In the genomic region with DNA sequence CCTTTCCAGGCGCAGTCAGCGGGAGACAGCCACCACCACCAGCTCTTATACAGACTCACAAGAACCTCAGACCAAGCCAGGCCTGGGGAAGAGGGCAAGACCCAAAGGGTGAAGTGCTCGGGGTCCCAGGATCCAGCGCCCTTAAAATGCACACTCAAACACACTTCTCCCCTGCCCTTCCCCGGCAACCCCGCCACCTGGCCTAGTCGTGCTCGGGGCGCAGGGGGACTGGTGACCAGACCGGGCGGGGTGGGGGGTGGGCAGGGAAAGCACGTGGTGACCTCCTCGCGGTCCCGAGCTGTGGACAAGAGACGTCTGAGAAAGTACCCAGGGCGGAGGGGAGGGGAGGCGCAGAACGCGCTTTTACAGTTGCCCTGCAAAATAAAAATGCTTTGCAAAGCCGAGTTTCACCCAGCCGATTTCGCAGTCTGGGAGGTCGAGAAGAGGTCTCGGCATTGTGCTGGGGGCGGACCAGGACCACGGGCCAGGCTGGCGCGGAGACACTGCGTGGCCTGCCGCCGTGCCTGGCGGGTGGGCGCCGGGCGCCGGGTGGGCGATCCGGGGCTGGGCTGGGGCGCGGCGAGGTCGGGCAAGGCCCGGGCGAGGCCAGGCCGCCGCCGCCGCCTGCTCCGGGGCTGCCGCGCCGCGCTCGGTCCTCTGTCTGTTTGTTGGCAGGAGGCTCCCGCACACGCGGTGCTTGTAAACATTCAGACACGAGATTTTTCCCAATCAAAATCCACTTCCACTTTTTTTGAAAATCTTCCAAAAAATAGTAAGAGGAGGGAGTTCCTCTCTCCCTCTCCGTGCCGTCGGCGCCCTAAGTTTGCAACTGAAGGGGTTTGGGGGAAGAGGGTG, we compare ENCODE assay signal across 8 cellular contexts. TPM values are rescaled to one million over a fixed set of nuclear protein-coding genes. Genes with fewer than 3 reads are reported as not detected.
DNase-seq lines count a peak whose midpoint lies in the region; ATAC-seq and TF ChIP-seq lines count a peak whose summit lies in the region.

No MANE protein-coding gene starts in this region.

- no peak for TF ChIP-seq CTCF in heart right ventricle (IDR thresholded peaks at IDR 0.05)
- no peak for TF ChIP-seq CTCF in gastrocnemius medialis (IDR thresholded peaks at IDR 0.05 in 4 of 5, conservative IDR thresholded peaks at IDR 0.05 in 1 of 5)

- intact Hi-C loops in heart right ventricle (cut with DNase I) (loop anchor here in 8 of 10 donors (2.0 to 10.0 kb wide), 5 partner anchors 214 to 1249 kb away; no protein-coding TSS in a partner anchor), gastrocnemius medialis (cut with DNase I; ENCODE audit: low total_unique reads) (loop anchor here (5.0 kb wide), 1 partner anchor 1249 kb away; no protein-coding TSS in a partner anchor)

- in situ Hi-C loops in gastrocnemius medialis (cut with MboI; ENCODE audit: low sequenced_read_pairs in 4 of 4) = loop anchor here in 2 of 4 donors (25.0 kb wide), 2 partner anchors 1239 to 1264 kb away; no protein-coding TSS in a partner anchor

- peak in 1 of 8 donors; percentile 4 for ATAC-seq in heart right ventricle
- no peak for ATAC-seq in gastrocnemius medialis
- no peak for ATAC-seq in HG02981 (IDR thresholded peaks at IDR 0.05; ENCODE audit: unreplicated experiment)
- ATAC-seq in GM18873 (IDR thresholded peaks at IDR 0.05; ENCODE audit: low FRiP score, unreplicated experiment) = no peak

- TF ChIP-seq POLR2A in gastrocnemius medialis (IDR thresholded peaks at IDR 0.05) = no peak

- peak overlapping the region in 9 of 10 donors; percentile 56 to 81 (median 69) for H3K27ac ChIP-seq in heart right ventricle
- H3K27ac ChIP-seq in gastrocnemius medialis = no peak overlapping the region

- H3K36me3 ChIP-seq in heart right ventricle (no peaks in the 10 kb centered on the region), gastrocnemius medialis (no peaks in the 10 kb centered on the region)

- H3K4me1 ChIP-seq in heart right ventricle (peaks cover 0 to 78% (median 47%) of the 10 kb centered on the region in 9 donors), gastrocnemius medialis (peaks cover 41 to 55% of the 10 kb centered on the region in 2 donors)

- peaks cover 0 to 100% (median 92%) of the 10 kb centered on the region in 7 donors for H3K27me3 ChIP-seq in heart right ventricle
- H3K27me3 ChIP-seq in gastrocnemius medialis = peaks cover 77 to 96% (median 93%) of the 10 kb centered on the region in 3 donors

- WGBS in heart right ventricle, 2 donors = 2 to 3% methylated on average over 63 of the region's 63 CpGs

- H3K9me3 ChIP-seq in heart right ventricle (no peaks in the 10 kb centered on the region), gastrocnemius medialis (no peaks in the 10 kb centered on the region)

- peak; percentile 43 for DNase-seq in DMS53 treated with DMSO at 0.1 percent for 48 hours (lab: John Stamatoyannopoulos, UW; ENCODE audit: unreplicated experiment)
- no peak for DNase-seq in Jurkat, Clone E6-1 (ENCODE audit: low read depth, low spot score)
- peak; percentile 39 to 45 for DNase-seq in activated T-cell treated with anti-CD3 and anti-CD28 coated beads, Interleukin-2, amount 50 U/mL, for 48 hours
- peak in 1 of 2 donors; percentile 41 for DNase-seq in heart right ventricle
- DNase-seq in gastrocnemius medialis = no peak
- no peak for DNase-seq in OCI-M2 (lab: John Stamatoyannopoulos, UW; ENCODE audit: unreplicated experiment)

- peak overlapping the region; percentile 87 for H3K4me3 ChIP-seq in Jurkat, Clone E6-1 (ENCODE audit: low read length)
- peak overlapping the region; percentile 42 to 80 (median 68) for H3K4me3 ChIP-seq in heart right ventricle
- peak overlapping the region; percentile 16 to 63 (median 58) for H3K4me3 ChIP-seq in gastrocnemius medialis

RNA-seq across cellular contexts. Expression of gene BCL11A, which starts 2.0 kb away (rescaled TPM):
- polyA plus RNA-seq in Jurkat, Clone E6-1 (2012; ENCODE audit: insufficient read depth, insufficient read length) = 21.1 TPM
- 10 to 100 TPM; 19.5 to 38.5 (median 23.4) TPM for total RNA-seq in heart right ventricle
- polyA plus RNA-seq in heart right ventricle = 10 to 100 TPM in 1 of 2 donors, 1 to 10 TPM in 1; 3.2 to 22.2 TPM
- 1 to 10 TPM in 1 of 4 donors, under 1 TPM in 2, not detected in 1; 0.04 to 1.0 (median 0.07) TPM for total RNA-seq in gastrocnemius medialis

Comparison
In these comparisons a context has a peak if more than half of its experiments do, and no peak if none do; other contexts are left out.
1. DNase-seq: peak in DMS53 treated with DMSO at 0.1 percent for 48 hours (single experiment) and activated T-cell treated with anti-CD3 and anti-CD28 coated beads, Interleukin-2, amount 50 U/mL, for 48 hours (2 of 2); none in Jurkat, Clone E6-1 (single experiment), gastrocnemius medialis (0 of 2) and OCI-M2 (single experiment).
2. H3K27ac ChIP-seq: peak in heart right ventricle (9 of 10); none in gastrocnemius medialis (0 of 4).
3. RNA of gene BCL11A, which starts 2.0 kb away (total RNA-seq): 19.5 to 38.5 TPM in heart right ventricle; 0.04 to 1.0 TPM in gastrocnemius medialis; every median in the first group is over 10 times any median in the second.
4. Peak in every context shown above with its lines, with median percentiles within 50 percentile points of each other: H3K4me3 ChIP-seq.